ENCODE assay signal across 10 cellular contexts in the genomic region with DNA sequence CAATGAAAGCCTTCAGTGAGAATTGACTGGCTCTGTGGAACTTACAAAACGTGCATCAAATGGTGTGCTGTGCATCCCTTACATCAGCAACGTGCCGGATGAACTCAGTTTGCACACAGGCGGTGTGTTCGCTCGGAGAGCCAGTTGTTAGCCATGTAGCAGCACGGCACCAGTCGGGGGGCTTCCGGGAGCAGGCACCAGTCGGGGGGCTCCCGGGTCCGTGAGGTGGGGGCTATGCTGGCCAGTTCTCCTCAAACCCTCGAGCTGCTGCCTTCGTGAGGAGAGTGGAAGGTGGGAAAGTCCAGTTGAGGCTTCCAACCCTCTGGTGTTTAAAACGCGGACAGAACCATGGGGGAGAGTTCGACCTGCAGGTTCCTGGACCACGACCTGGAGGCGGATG. TPM values are rescaled to one million over a fixed set of nuclear protein-coding genes. Genes with fewer than 3 reads are reported as not detected.
"Had no signal": no experiment of that assay in that cellular context is flagged by ENCODE, and none has a peak within 500 bp of the region (broad histone marks: within the 10 kb centered on the region; RNA-seq: fewer than 3 reads in every experiment).

No MANE protein-coding gene starts in this region.

- ATAC-seq: GM23338, HCT116, K562 had no signal

- H3K4me2 ChIP-seq: GM23338 had no signal

- H3K4me1 Mint-ChIP-seq: GM23338 had no signal

- H3K4me3 Mint-ChIP-seq: GM23338, HFFc6 had no signal

- H2AFZ ChIP-seq: GM23338 had no signal

- H3K27ac Mint-ChIP-seq: GM23338, HFFc6 had no signal

- DNase-seq: H7, HFFc6, IMR-90, KG1 had no signal

- H3K4me3 ChIP-seq: GM23338, HAP-1, K562 had no signal

- H3K36me3 ChIP-seq: HAP-1 had no signal

- H3K4me1 ChIP-seq: HAP-1 had no signal

RNA-seq across cellular contexts. Expression of a gene that starts 34.9 kb away (rescaled TPM):
- total RNA-seq: H4, HFFc6, HT-29, IMR-90 had no signal
- polyA plus RNA-seq: IMR-90 had no signal

RNA-seq across cellular contexts. Expression of a gene that starts 42.6 kb away (rescaled TPM):
- total RNA-seq: H4, HFFc6, HT-29, IMR-90 had no signal
- polyA plus RNA-seq: IMR-90 had no signal
